In the genomic region with DNA sequence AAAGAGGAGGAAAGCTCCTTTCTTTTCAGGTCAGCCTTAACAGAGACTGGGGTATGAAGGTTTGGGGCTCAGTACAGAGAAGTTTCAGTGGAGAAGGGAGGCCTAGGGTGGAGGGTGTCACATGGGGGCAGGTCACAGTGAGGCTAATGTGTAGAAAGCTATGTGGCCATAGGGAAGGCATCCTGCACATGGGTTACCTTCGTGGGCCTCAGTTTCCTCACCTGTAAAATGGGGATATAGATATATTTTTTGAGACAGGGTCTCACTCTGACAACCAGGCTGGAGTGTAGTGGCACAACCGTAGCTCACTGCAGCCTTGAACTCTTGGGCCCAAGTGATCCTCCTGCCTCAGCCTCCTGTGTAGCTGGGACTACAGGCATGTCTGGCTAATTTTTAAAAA, we compare ENCODE assay signal across 30 cellular contexts. TPM values are rescaled to one million over a fixed set of nuclear protein-coding genes. Genes with fewer than 3 reads are reported as not detected.
"Had no signal": no experiment of that assay in that cellular context is flagged by ENCODE, and none has a peak within 500 bp of the region (broad histone marks: within the 10 kb centered on the region; RNA-seq: fewer than 3 reads in every experiment).

No MANE protein-coding gene starts in this region.

- H3K36me3 ChIP-seq: brain microvascular endothelial cell had no signal

- H3K4me3 ChIP-seq: ascending aorta, esophagus muscularis mucosa, gastrocnemius medialis, heart right ventricle had no signal

- H3K4me1 Mint-ChIP-seq: activated CD4-positive, alpha-beta T cell treated with anti-CD3 and anti-CD28 coated beads for 36 hours; activated CD4-positive, alpha-beta T cell treated with anti-CD3 and anti-CD28 coated beads, Interleukin-2, amount 10 ng/mL, durations not matched to agents 24 days and 14 days; activated CD8-positive, alpha-beta memory T cell treated with anti-CD3 and anti-CD28 coated beads, Interleukin-2, amount 10 ng/mL, durations not matched to agents 7 days and 5 days; activated naive CD4-positive, alpha-beta T cell treated with anti-CD3 and anti-CD28 coated beads, Interleukin-2, amount 10 ng/mL, durations not matched to agents 7 days and 5 days; activated naive CD8-positive, alpha-beta T cell treated with anti-CD3 and anti-CD28 coated beads, Interleukin-2, amount 10 ng/mL, durations not matched to agents 7 days and 5 days; central memory CD8-positive, alpha-beta T cell had no signal

- DNase-seq: activated CD4-positive, alpha-beta memory T cell treated with anti-CD3 and anti-CD28 coated beads for 36 hours; activated CD4-positive, alpha-beta T cell treated with anti-CD3 and anti-CD28 coated beads for 36 hours; activated CD4-positive, alpha-beta T cell treated with anti-CD3 and anti-CD28 coated beads, Interleukin-2, amount 10 ng/mL, durations not matched to agents 24 days and 14 days; activated CD4-positive, CD25-positive, alpha-beta regulatory T cell; activated CD4-positive, CD25-positive, alpha-beta regulatory T cell treated with anti-CD3 and anti-CD28 coated beads, Interleukin-2, amount 50 U/mL, for 72 hours; activated CD8-positive, alpha-beta memory T cell treated with anti-CD3 and anti-CD28 coated beads, Interleukin-2, amount 10 ng/mL, durations not matched to agents 7 days and 5 days; activated CD8-positive, alpha-beta memory T cell treated with anti-CD3 and anti-CD28 coated beads, Interleukin-2, amount 50 U/mL, for 4 hours; activated CD8-positive, alpha-beta T cell treated with anti-CD3 and anti-CD28 coated beads, Interleukin-2, amount 10 ng/mL, durations not matched to agents 7 days and 5 days; activated gamma-delta T cell; activated naive CD4-positive, alpha-beta T cell; activated naive CD4-positive, alpha-beta T cell treated with anti-CD3 and anti-CD28 coated beads, Interleukin-2, amount 10 ng/mL, durations not matched to agents 7 days and 5 days; activated naive CD8-positive, alpha-beta T cell treated with anti-CD3 and anti-CD28 coated beads, Interleukin-2, amount 10 ng/mL, durations not matched to agents 7 days and 5 days; activated T-cell treated with anti-CD3 and anti-CD28 coated beads, Interleukin-2, amount 50 U/mL, for 1 hour; activated T-cell treated with anti-CD3 and anti-CD28 coated beads, Interleukin-2, amount 50 U/mL, for 72 hours; brain microvascular endothelial cell; cortex of kidney; dermis blood vessel endothelial cell; effector CD4-positive, alpha-beta T cell; effector memory CD8-positive, alpha-beta T cell; erythroblast; gastrocnemius medialis; heart right ventricle; T-helper 2 cell had no signal

- H3K4me3 Mint-ChIP-seq: activated CD4-positive, alpha-beta memory T cell treated with anti-CD3 and anti-CD28 coated beads for 36 hours; activated CD4-positive, alpha-beta T cell treated with anti-CD3 and anti-CD28 coated beads for 36 hours; activated CD4-positive, alpha-beta T cell treated with anti-CD3 and anti-CD28 coated beads, Interleukin-2, amount 10 ng/mL, durations not matched to agents 24 days and 14 days; activated CD8-positive, alpha-beta memory T cell treated with anti-CD3 and anti-CD28 coated beads, Interleukin-2, amount 10 ng/mL, durations not matched to agents 7 days and 5 days; activated CD8-positive, alpha-beta T cell treated with anti-CD3 and anti-CD28 coated beads, Interleukin-2, amount 10 ng/mL, durations not matched to agents 7 days and 5 days; activated naive CD4-positive, alpha-beta T cell treated with anti-CD3 and anti-CD28 coated beads, Interleukin-2, amount 10 ng/mL, durations not matched to agents 7 days and 5 days; activated naive CD8-positive, alpha-beta T cell treated with anti-CD3 and anti-CD28 coated beads, Interleukin-2, amount 10 ng/mL, durations not matched to agents 7 days and 5 days; activated T-cell treated with anti-CD3 and anti-CD28 coated beads, Interleukin-2, amount 50 U/mL, for 72 hours; central memory CD8-positive, alpha-beta T cell; effector memory CD8-positive, alpha-beta T cell had no signal

- H3K9me3 ChIP-seq: ascending aorta, esophagus muscularis mucosa, gastrocnemius medialis, heart right ventricle had no signal

- H3K27me3 Mint-ChIP-seq: activated CD4-positive, alpha-beta T cell treated with anti-CD3 and anti-CD28 coated beads for 36 hours; activated CD4-positive, alpha-beta T cell treated with anti-CD3 and anti-CD28 coated beads, Interleukin-2, amount 10 ng/mL, durations not matched to agents 24 days and 14 days; activated CD8-positive, alpha-beta memory T cell treated with anti-CD3 and anti-CD28 coated beads, Interleukin-2, amount 10 ng/mL, durations not matched to agents 7 days and 5 days; activated naive CD8-positive, alpha-beta T cell treated with anti-CD3 and anti-CD28 coated beads, Interleukin-2, amount 10 ng/mL, durations not matched to agents 7 days and 5 days had no signal

- H3K4me1 ChIP-seq: ascending aorta had no signal

- H3K9me3 Mint-ChIP-seq: activated CD4-positive, alpha-beta memory T cell treated with anti-CD3 and anti-CD28 coated beads for 36 hours; activated CD4-positive, alpha-beta T cell treated with anti-CD3 and anti-CD28 coated beads, Interleukin-2, amount 10 ng/mL, durations not matched to agents 24 days and 14 days; activated naive CD4-positive, alpha-beta T cell treated with anti-CD3 and anti-CD28 coated beads, Interleukin-2, amount 10 ng/mL, durations not matched to agents 7 days and 5 days; activated naive CD4-positive, alpha-beta T cell treated with anti-CD3 and anti-CD28 coated beads, Interleukin-2, amount 50 U/mL, for 72 hours; activated naive CD8-positive, alpha-beta T cell treated with anti-CD3 and anti-CD28 coated beads, Interleukin-2, amount 10 ng/mL, durations not matched to agents 7 days and 5 days; activated T-cell treated with anti-CD3 and anti-CD28 coated beads, Interleukin-2, amount 50 U/mL, for 72 hours; central memory CD8-positive, alpha-beta T cell; effector memory CD8-positive, alpha-beta T cell had no signal

- H3K27ac ChIP-seq: ascending aorta, brain microvascular endothelial cell, esophagus muscularis mucosa, foreskin keratinocyte, gastrocnemius medialis, heart right ventricle had no signal

- H3K36me3 Mint-ChIP-seq: activated CD4-positive, alpha-beta memory T cell treated with anti-CD3 and anti-CD28 coated beads for 36 hours; activated CD8-positive, alpha-beta memory T cell treated with anti-CD3 and anti-CD28 coated beads, Interleukin-2, amount 10 ng/mL, durations not matched to agents 7 days and 5 days; activated naive CD4-positive, alpha-beta T cell treated with anti-CD3 and anti-CD28 coated beads, Interleukin-2, amount 10 ng/mL, durations not matched to agents 7 days and 5 days; activated naive CD4-positive, alpha-beta T cell treated with anti-CD3 and anti-CD28 coated beads, Interleukin-2, amount 50 U/mL, for 72 hours; activated naive CD8-positive, alpha-beta T cell treated with anti-CD3 and anti-CD28 coated beads, Interleukin-2, amount 10 ng/mL, durations not matched to agents 7 days and 5 days had no signal

- H3K27me3 ChIP-seq: ascending aorta, brain microvascular endothelial cell, esophagus muscularis mucosa, foreskin keratinocyte, gastrocnemius medialis, heart right ventricle had no signal

- ATAC-seq: activated CD4-positive, alpha-beta T cell treated with anti-CD3 and anti-CD28 coated beads for 36 hours; activated CD8-positive, alpha-beta memory T cell treated with anti-CD3 and anti-CD28 coated beads, Interleukin-2, amount 10 ng/mL, durations not matched to agents 7 days and 5 days; activated CD8-positive, alpha-beta T cell treated with anti-CD3 and anti-CD28 coated beads, Interleukin-2, amount 10 ng/mL, durations not matched to agents 7 days and 5 days; activated naive CD4-positive, alpha-beta T cell treated with anti-CD3 and anti-CD28 coated beads, Interleukin-2, amount 50 U/mL, for 72 hours; activated T-cell treated with anti-CD3 and anti-CD28 coated beads, Interleukin-2, amount 50 U/mL, for 72 hours; effector memory CD8-positive, alpha-beta T cell; heart right ventricle had no signal

- H3K27ac Mint-ChIP-seq: activated CD4-positive, alpha-beta memory T cell treated with anti-CD3 and anti-CD28 coated beads for 36 hours; activated CD4-positive, alpha-beta T cell treated with anti-CD3 and anti-CD28 coated beads for 36 hours; activated CD4-positive, alpha-beta T cell treated with anti-CD3 and anti-CD28 coated beads, Interleukin-2, amount 10 ng/mL, durations not matched to agents 24 days and 14 days; activated CD8-positive, alpha-beta memory T cell treated with anti-CD3 and anti-CD28 coated beads, Interleukin-2, amount 10 ng/mL, durations not matched to agents 7 days and 5 days; activated CD8-positive, alpha-beta T cell treated with anti-CD3 and anti-CD28 coated beads, Interleukin-2, amount 10 ng/mL, durations not matched to agents 7 days and 5 days; activated naive CD4-positive, alpha-beta T cell treated with anti-CD3 and anti-CD28 coated beads, Interleukin-2, amount 10 ng/mL, durations not matched to agents 7 days and 5 days; activated naive CD4-positive, alpha-beta T cell treated with anti-CD3 and anti-CD28 coated beads, Interleukin-2, amount 50 U/mL, for 72 hours; activated naive CD8-positive, alpha-beta T cell treated with anti-CD3 and anti-CD28 coated beads, Interleukin-2, amount 10 ng/mL, durations not matched to agents 7 days and 5 days; activated T-cell treated with anti-CD3 and anti-CD28 coated beads, Interleukin-2, amount 50 U/mL, for 72 hours; effector memory CD8-positive, alpha-beta T cell had no signal

RNA-seq across cellular contexts. Expression of gene EMP2, which starts 41.8 kb away (rescaled TPM):
- total RNA-seq: activated CD4-positive, alpha-beta memory T cell treated with anti-CD3 and anti-CD28 coated beads for 36 hours; activated CD4-positive, alpha-beta T cell treated with anti-CD3 and anti-CD28 coated beads for 36 hours; activated CD4-positive, alpha-beta T cell treated with anti-CD3 and anti-CD28 coated beads, Interleukin-2, amount 10 ng/mL, durations not matched to agents 24 days and 14 days; activated CD8-positive, alpha-beta memory T cell treated with anti-CD3 and anti-CD28 coated beads for 36 hours; activated CD8-positive, alpha-beta memory T cell treated with anti-CD3 and anti-CD28 coated beads, Interleukin-2, amount 10 ng/mL, durations not matched to agents 7 days and 5 days; activated CD8-positive, alpha-beta T cell treated with anti-CD3 and anti-CD28 coated beads, Interleukin-2, amount 10 ng/mL, durations not matched to agents 7 days and 5 days; activated naive CD4-positive, alpha-beta T cell treated with anti-CD3 and anti-CD28 coated beads, Interleukin-2, amount 50 U/mL, for 72 hours; activated naive CD8-positive, alpha-beta T cell treated with anti-CD3 and anti-CD28 coated beads, Interleukin-2, amount 10 ng/mL, durations not matched to agents 7 days and 5 days; T-helper 1 cell treated with Interleukin-12 subunit alpha and Interleukin-12 subunit beta and Interleukin-4 antibody, amounts not matched to agents 30 ng/mL and 1 ng/mL, for 36 hours had no signal
